ENCODE assay signal across 9 cellular contexts in the genomic region with DNA sequence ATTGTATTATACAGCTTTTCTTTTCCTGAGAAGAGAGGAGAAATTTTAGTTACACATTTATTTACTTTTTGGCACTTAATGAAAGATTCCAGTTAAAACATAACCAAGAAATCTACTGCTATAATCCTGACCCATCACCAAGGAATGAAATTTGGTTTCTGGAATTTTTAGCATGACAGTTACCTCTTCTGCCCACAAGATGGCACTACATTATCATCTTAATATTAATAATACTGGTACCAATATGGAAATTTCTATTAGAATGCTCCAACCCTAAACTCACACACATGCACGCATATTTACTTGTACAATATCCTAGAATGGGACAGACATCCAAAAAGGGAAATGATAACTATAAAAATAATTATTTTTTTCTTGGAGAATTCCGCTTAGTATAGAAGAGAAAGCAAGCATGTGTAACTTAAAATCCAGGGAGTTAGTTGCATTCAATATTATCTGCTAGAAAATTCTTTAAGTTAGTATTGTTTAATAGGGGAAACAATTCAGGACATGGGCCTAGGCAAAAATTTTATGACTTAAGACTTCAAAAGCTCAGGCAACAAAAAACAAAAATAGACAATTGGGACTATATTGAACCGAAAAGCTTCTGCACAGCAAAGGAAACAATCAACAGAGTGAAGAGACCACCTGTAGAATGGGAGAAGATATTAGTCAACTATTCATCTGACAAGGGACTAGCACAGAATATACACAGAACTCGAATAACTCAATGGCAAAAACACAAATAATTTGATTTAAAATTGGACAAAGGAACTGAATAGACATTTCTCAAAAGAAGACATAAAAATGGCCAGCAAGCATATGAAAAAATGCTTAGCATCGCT. TPM values are rescaled to one million over a fixed set of nuclear protein-coding genes. Genes with fewer than 3 reads are reported as not detected.
DNase-seq lines count a peak whose midpoint lies in the region; ATAC-seq, FAIRE-seq and TF ChIP-seq lines count a peak whose summit lies in the region.
"Had no signal": no experiment of that assay in that cellular context is flagged by ENCODE, and none has a peak within 500 bp of the region (broad histone marks: within the 10 kb centered on the region; RNA-seq: fewer than 3 reads in every experiment).

No MANE protein-coding gene starts in this region.

- no peaks in the 10 kb centered on the region for H3K36me3 Mint-ChIP-seq in stimulated activated effector memory CD8-positive, alpha-beta T cell treated with anti-CD3 and anti-CD28 coated beads, Interleukin-12 subunit alpha, Interleukin-12 subunit beta, amount 100 ng/mL, for 72 hours

- TF ChIP-seq CTCF in kidney (IDR thresholded peaks at IDR 0.05; ENCODE audit: borderline replicate concordance, extremely low read depth, insufficient read depth), result peak; percentile 48

- H3K36me3 ChIP-seq in kidney (ENCODE audit: control insufficient read depth in 1 of 2, insufficient read depth in 2 of 2, low read length in 2 of 2), result no peaks in the 10 kb centered on the region

- no peaks in the 10 kb centered on the region for H3K4me1 Mint-ChIP-seq in stimulated activated effector memory CD8-positive, alpha-beta T cell treated with anti-CD3 and anti-CD28 coated beads, Interleukin-12 subunit alpha, Interleukin-12 subunit beta, amount 100 ng/mL, for 72 hours

- no peaks in the 10 kb centered on the region for H3K9me3 ChIP-seq in kidney (ENCODE audit: control insufficient read depth in 1 of 2, low read length in 2 of 2)

- H3K4me3 ChIP-seq in kidney (ENCODE audit: low read length in 2 of 2), result peak overlapping the region in 1 of 2 donors; percentile 32

- peaks cover 13 to 46% of the 10 kb centered on the region in 2 donors for H3K4me1 ChIP-seq in kidney (ENCODE audit: control insufficient read depth in 1 of 2, insufficient read depth in 1 of 2, low read depth in 1 of 2, low read length in 2 of 2)

- intact Hi-C loops in kidney (cut with DNase I), result no loop called here

- peak; percentile 57 for FAIRE-seq in GM19239 (lab: Jason Lieb, UNC)
- peak; percentile 99 for FAIRE-seq in kidney (lab: Jason Lieb, UNC)
- FAIRE-seq: colon had no signal

- no peak overlapping the region for H3K4me3 Mint-ChIP-seq in stimulated activated effector memory CD8-positive, alpha-beta T cell treated with anti-CD3 and anti-CD28 coated beads, Interleukin-12 subunit alpha, Interleukin-12 subunit beta, amount 100 ng/mL, for 72 hours

- no peaks in the 10 kb centered on the region for H3K9me3 Mint-ChIP-seq in stimulated activated effector memory CD8-positive, alpha-beta T cell treated with anti-CD3 and anti-CD28 coated beads, Interleukin-12 subunit alpha, Interleukin-12 subunit beta, amount 100 ng/mL, for 72 hours

- no peak for ATAC-seq in GM18511 (IDR thresholded peaks at IDR 0.05; ENCODE audit: unreplicated experiment)
- ATAC-seq in stimulated activated effector memory CD8-positive, alpha-beta T cell treated with anti-CD3 and anti-CD28 coated beads, Interleukin-12 subunit alpha, Interleukin-12 subunit beta, amount 100 ng/mL, for 72 hours, result no peak

- no peak overlapping the region for H3K27ac ChIP-seq in kidney (ENCODE audit: low read depth in 2 of 2, low read length in 2 of 2)

- H3K27ac Mint-ChIP-seq in stimulated activated effector memory CD8-positive, alpha-beta T cell treated with anti-CD3 and anti-CD28 coated beads, Interleukin-12 subunit alpha, Interleukin-12 subunit beta, amount 100 ng/mL, for 72 hours, result no peak overlapping the region

- no peak overlapping the region for H3K9ac ChIP-seq in kidney (ENCODE audit: low read length in 2 of 2)

- DNase-seq in AG08395 (ENCODE audit: low spot score) (peak; percentile 35), GM19239 (ENCODE audit: insufficient read length, low spot score) (no peak), SW480 (ENCODE audit: low spot score) (peak; percentile 24), kidney (no peak), SIG-M5 treated with dmso at 0.1 percent for 504 hours (lab: John Stamatoyannopoulos, UW; ENCODE audit: unreplicated experiment) (no peak), medulla oblongata (ENCODE audit: extremely low spot score) (no peak)
- no peak for DNase-seq in stimulated activated effector memory CD8-positive, alpha-beta T cell treated with anti-CD3 and anti-CD28 coated beads, Interleukin-12 subunit alpha, Interleukin-12 subunit beta, amount 100 ng/mL, for 72 hours (ENCODE audit: low spot score in 2 of 2)

RNA-seq across cellular contexts. Expression of a gene that starts 37.4 kb away (rescaled TPM):
- 21.6 TPM for total RNA-seq in kidney
- polyA plus RNA-seq in kidney (ENCODE audit: insufficient read depth, low read depth, low replicate concordance), result 7.4 TPM

Comparison
In these comparisons a context has a peak if more than half of its experiments do, and no peak if none do; other contexts are left out.
1. DNase-seq: peak in AG08395 (single experiment) and SW480 (single experiment); none in GM19239 (single experiment), kidney (single experiment), stimulated activated effector memory CD8-positive, alpha-beta T cell treated with anti-CD3 and anti-CD28 coated beads, Interleukin-12 subunit alpha, Interleukin-12 subunit beta, amount 100 ng/mL, for 72 hours (0 of 2), SIG-M5 treated with dmso at 0.1 percent for 504 hours (single experiment) and medulla oblongata (single experiment).